Comparison of ENCODE assay signal across 1 cellular context in the genomic region with DNA sequence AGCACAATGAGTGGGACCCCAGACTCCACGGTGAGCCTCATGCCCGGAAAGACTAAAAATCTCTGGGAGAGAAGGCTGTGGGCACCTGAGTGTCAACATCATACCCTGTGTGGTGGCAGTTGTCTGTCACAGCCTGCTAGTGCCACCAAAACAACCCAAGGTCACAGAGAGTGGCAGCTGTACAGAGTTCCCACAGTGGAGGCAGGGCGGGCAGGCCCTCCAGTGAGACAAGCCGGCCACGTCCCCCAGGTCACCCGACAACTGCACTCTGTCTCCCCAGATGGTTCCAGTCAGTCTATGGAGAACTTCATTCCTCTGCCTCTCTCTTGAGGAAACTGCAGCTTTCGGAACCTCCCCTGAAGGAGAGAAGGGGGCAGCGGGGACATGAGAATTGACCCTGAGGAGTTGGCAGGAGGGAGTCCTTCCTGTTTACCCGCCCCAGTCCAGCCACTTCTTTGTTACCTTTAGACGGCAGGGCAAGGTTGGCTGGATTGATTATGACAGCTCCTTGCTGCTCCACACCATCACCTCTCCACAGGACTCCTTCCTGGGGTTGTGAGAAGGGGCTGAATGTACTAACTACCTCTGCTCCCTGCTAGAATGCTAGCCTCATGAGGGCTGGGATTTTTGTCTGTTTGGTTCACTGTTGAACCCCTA.
TF ChIP-seq lines count a peak whose summit lies in the region.

No MANE protein-coding gene starts in this region.

TF ChIP-seq in WTC11, 78 proteins besides CTCF, POLR2A, EP300 and RAD21 (continued from another document):
- TF ChIP-seq, protein P1, sequence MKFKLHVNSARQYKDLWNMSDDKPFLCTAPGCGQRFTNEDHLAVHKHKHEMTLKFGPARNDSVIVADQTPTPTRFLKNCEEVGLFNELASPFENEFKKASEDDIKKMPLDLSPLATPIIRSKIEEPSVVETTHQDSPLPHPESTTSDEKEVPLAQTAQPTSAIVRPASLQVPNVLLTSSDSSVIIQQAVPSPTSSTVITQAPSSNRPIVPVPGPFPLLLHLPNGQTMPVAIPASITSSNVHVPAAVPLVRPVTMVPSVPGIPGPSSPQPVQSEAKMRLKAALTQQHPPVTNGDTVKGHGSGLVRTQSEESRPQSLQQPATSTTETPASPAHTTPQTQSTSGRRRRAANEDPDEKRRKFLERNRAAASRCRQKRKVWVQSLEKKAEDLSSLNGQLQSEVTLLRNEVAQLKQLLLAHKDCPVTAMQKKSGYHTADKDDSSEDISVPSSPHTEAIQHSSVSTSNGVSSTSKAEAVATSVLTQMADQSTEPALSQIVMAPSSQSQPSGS (CRISPR knock-in tag; IDR thresholded peaks at IDR 0.05; ENCODE audit: borderline replicate concordance, low read depth): no peak
- TF ChIP-seq, protein P2, sequence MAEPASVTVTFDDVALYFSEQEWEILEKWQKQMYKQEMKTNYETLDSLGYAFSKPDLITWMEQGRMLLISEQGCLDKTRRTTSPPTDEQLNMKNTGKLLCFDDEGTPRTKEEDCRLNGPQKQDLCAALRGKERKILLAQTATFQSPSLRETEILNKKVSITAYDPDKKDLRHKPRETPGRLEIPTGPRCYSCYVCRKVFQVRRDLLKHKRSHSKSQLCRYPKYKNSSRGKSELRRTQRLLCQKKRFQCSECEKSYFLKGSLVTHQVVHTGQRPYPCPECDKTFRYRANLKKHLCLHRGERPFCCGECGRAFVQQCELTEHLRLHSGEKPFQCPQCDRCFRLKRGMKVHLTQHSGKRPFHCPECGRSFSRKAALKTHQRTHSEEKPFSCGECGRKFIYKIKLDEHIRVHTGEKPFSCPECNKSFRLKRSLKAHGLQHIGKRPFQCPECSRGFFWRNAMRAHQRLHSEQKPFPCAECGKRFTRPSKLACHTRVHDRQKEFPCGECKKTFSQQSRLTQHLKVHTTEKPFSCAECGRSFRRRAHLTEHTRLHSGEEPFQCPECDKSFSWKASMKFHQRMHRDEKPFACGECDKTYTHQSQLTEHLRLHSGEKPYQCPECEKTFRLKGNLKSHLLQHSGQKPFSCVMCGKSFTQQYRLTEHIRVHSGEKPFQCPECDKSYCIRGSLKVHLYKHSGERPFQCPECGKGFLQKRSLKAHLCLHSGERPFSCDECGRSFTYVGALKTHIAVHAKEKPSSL (CRISPR knock-in tag; conservative IDR thresholded peaks at IDR 0.05): no peak
- TF ChIP-seq SMAD3 (CRISPR knock-in tag; IDR thresholded peaks at IDR 0.05; ENCODE audit: borderline replicate concordance) (no peak), IRF2 (CRISPR knock-in tag; IDR thresholded peaks at IDR 0.05; ENCODE audit: borderline replicate concordance, low read depth) (no peak), KAT7 (CRISPR knock-in tag; IDR thresholded peaks at IDR 0.05; ENCODE audit: borderline replicate concordance) (no peak), ZNF416 (CRISPR knock-in tag; IDR thresholded peaks at IDR 0.05) (no peak), MXD4 (CRISPR knock-in tag; IDR thresholded peaks at IDR 0.05; ENCODE audit: borderline replicate concordance) (no peak), PRRX2 (CRISPR knock-in tag; IDR thresholded peaks at IDR 0.05) (no peak), ZNF232 (CRISPR knock-in tag; IDR thresholded peaks at IDR 0.05) (no peak)
- TF ChIP-seq, protein P3, sequence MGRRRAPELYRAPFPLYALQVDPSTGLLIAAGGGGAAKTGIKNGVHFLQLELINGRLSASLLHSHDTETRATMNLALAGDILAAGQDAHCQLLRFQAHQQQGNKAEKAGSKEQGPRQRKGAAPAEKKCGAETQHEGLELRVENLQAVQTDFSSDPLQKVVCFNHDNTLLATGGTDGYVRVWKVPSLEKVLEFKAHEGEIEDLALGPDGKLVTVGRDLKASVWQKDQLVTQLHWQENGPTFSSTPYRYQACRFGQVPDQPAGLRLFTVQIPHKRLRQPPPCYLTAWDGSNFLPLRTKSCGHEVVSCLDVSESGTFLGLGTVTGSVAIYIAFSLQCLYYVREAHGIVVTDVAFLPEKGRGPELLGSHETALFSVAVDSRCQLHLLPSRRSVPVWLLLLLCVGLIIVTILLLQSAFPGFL (CRISPR knock-in tag; IDR thresholded peaks at IDR 0.05; ENCODE audit: borderline replicate concordance): no peak
- TF ChIP-seq, protein P4, sequence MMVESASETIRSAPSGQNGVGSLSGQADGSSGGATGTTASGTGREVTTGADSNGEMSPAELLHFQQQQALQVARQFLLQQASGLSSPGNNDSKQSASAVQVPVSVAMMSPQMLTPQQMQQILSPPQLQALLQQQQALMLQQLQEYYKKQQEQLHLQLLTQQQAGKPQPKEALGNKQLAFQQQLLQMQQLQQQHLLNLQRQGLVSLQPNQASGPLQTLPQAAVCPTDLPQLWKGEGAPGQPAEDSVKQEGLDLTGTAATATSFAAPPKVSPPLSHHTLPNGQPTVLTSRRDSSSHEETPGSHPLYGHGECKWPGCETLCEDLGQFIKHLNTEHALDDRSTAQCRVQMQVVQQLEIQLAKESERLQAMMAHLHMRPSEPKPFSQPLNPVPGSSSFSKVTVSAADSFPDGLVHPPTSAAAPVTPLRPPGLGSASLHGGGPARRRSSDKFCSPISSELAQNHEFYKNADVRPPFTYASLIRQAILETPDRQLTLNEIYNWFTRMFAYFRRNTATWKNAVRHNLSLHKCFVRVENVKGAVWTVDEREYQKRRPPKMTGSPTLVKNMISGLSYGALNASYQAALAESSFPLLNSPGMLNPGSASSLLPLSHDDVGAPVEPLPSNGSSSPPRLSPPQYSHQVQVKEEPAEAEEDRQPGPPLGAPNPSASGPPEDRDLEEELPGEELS (CRISPR knock-in tag; IDR thresholded peaks at IDR 0.05): no peak
- TF ChIP-seq, protein P5, sequence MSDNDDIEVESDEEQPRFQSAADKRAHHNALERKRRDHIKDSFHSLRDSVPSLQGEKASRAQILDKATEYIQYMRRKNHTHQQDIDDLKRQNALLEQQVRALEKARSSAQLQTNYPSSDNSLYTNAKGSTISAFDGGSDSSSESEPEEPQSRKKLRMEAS (CRISPR knock-in tag; IDR thresholded peaks at IDR 0.05): no peak
